Comparison of ENCODE assay signal across 1 cellular context in the genomic region with DNA sequence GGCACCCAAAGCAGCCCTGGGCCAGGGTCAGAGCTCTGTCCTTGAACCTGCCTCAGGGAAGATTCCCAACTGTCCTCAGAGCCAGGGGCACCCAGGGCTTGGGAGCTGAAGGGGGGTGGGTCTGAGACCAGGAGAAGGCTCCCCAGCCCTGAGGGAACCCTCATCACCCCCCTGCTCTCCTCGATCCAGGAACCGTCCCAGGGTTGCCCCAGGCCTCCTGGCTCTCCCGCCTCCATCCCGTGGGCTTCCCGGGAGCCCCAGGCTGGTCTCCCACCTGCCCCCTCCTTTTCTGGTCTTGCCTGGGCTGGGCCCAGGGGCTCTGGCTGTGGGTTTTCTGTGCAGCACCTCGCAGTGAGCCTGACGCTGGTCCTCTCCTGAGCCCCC.
TF ChIP-seq lines count a peak whose summit lies in the region.

No MANE protein-coding gene starts in this region.

TF ChIP-seq in SK-N-SH, 30 proteins besides CTCF, POLR2A, EP300 and RAD21 (continued from another document):
- TF ChIP-seq, protein P1, sequence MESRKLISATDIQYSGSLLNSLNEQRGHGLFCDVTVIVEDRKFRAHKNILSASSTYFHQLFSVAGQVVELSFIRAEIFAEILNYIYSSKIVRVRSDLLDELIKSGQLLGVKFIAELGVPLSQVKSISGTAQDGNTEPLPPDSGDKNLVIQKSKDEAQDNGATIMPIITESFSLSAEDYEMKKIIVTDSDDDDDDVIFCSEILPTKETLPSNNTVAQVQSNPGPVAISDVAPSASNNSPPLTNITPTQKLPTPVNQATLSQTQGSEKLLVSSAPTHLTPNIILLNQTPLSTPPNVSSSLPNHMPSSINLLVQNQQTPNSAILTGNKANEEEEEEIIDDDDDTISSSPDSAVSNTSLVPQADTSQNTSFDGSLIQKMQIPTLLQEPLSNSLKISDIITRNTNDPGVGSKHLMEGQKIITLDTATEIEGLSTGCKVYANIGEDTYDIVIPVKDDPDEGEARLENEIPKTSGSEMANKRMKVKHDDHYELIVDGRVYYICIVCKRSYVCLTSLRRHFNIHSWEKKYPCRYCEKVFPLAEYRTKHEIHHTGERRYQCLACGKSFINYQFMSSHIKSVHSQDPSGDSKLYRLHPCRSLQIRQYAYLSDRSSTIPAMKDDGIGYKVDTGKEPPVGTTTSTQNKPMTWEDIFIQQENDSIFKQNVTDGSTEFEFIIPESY (IDR thresholded peaks at IDR 0.05; ENCODE audit: borderline replicate concordance, low read depth), result no peak
- TF ChIP-seq MXI1 (IDR thresholded peaks at IDR 0.05; ENCODE audit: low read depth, low read length) (no peak), FOSL2 (IDR thresholded peaks at IDR 0.05; ENCODE audit: borderline replicate concordance, low read depth) (no peak)
TF ChIP-seq in SK-N-SH: peak in this region for 0.
